11 cellular contexts compared by ENCODE assay signal in genomic region chr4:55819634-55820033, GRCh38. TPM values are rescaled to one million over a fixed set of nuclear protein-coding genes. Genes with fewer than 3 reads are reported as not detected.
DNase-seq lines count a peak whose midpoint lies in the region; ATAC-seq, FAIRE-seq and TF ChIP-seq lines count a peak whose summit lies in the region.
"Had no signal": no experiment of that assay in that cellular context is flagged by ENCODE, and none has a peak within 500 bp of the region (broad histone marks: within the 10 kb centered on the region; RNA-seq: fewer than 3 reads in every experiment).

A gene with protein sequence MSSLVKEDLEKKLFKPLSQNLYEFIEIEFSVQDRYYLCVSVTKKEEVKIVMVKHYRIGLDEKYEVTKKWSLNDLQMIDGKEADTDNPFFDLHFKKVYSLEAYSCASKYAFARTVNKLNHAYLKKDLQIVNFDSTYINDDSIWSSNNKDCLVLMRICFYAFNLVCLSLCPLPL (plus strand): TSS chr4:55819790. CDS start chr4:55820027, 237 bp downstream.

- no peaks in the 10 kb centered on the region for H3K9me1 ChIP-seq in endothelial cell of umbilical vein (replicated peaks; ENCODE audit: control insufficient read depth, extremely low read depth, insufficient read depth, low read length)

- TF ChIP-seq POLR2A in endothelial cell of umbilical vein (IDR thresholded peaks at IDR 0.05; ENCODE audit: low read depth, low read length), result no peak

- no peaks in the 10 kb centered on the region for H3K4me1 ChIP-seq in endothelial cell of umbilical vein (ENCODE audit: control insufficient read depth, extremely low read depth, insufficient read depth, low read length)
- H3K4me1 ChIP-seq in naive thymus-derived CD4-positive, alpha-beta T cell (ENCODE audit: control insufficient read depth in 2 of 2, insufficient read depth in 2 of 2, low read length in 2 of 2), result no peaks in the 10 kb centered on the region

- no peak for FAIRE-seq in endothelial cell of umbilical vein (lab: Jason Lieb, UNC)

- ATAC-seq in naive thymus-derived CD4-positive, alpha-beta T cell, result no peak
- no peak for ATAC-seq in HG02870 (IDR thresholded peaks at IDR 0.05; ENCODE audit: unreplicated experiment)

- H3K4me1 Mint-ChIP-seq in naive thymus-derived CD4-positive, alpha-beta T cell, result peaks cover 2 to 9% (median 8%) of the 10 kb centered on the region in 7 donors

- BruUV-seq in endothelial cell of umbilical vein (replicated peaks; lab: Mats Ljungman, UMichigan), result no TSS peak

- H3K27me3 Mint-ChIP-seq in naive thymus-derived CD4-positive, alpha-beta T cell, result peaks cover 12 to 29% (median 18%) of the 10 kb centered on the region in 5 donors

- peaks cover 0 to 8% (median 0%) of the 10 kb centered on the region in 11 donors for H3K9me3 Mint-ChIP-seq in naive thymus-derived CD4-positive, alpha-beta T cell
- H3K9me3 Mint-ChIP-seq: activated T-helper 2 cell treated with anti-CD3 and anti-CD28 coated beads, Interferon-gamma antibody, Interleukin-2, Interleukin-4, amounts not matched to agents 10 μg/mL and 5 μg/mL and 100 μg/mL, durations not matched to agents 14 hours and 24 hours and 36 hours had no signal

- H3K36me3 ChIP-seq in endothelial cell of umbilical vein (ENCODE audit: control insufficient read depth in 2 of 2, extremely low read depth in 1 of 2, insufficient read depth in 2 of 2, low read length in 2 of 2), result no peaks in the 10 kb centered on the region
- H3K36me3 ChIP-seq in naive thymus-derived CD4-positive, alpha-beta T cell (ENCODE audit: control insufficient read depth in 2 of 3, insufficient read depth in 3 of 3, low read length in 3 of 3), result no peaks in the 10 kb centered on the region

- POLR2A ChIA-PET in endothelial cell of umbilical vein (lab: Charles Lee), result no interaction called here
- POLR2A ChIA-PET in naive thymus-derived CD4-positive, alpha-beta T cell (lab: Charles Lee), result no interaction called here

- peak within 1 kb of the TSS in 9 of 10 donors; percentile 39 to 77 (median 62) for H3K4me3 Mint-ChIP-seq in naive thymus-derived CD4-positive, alpha-beta T cell

- dilution Hi-C loops in endothelial cell of umbilical vein (cut with MboI; ENCODE audit: extremely low pct_ligation_motif_present, low sequenced_read_pairs), result no loop called here

- intact Hi-C loops in endothelial cell of umbilical vein (cut with micrococcal nuclease), result no loop called here
- intact Hi-C loops in naive thymus-derived CD4-positive, alpha-beta T cell (cut with micrococcal nuclease), result no loop called here

- H3K36me3 Mint-ChIP-seq in naive thymus-derived CD4-positive, alpha-beta T cell, result peaks cover 0 to 3% (median 0%) of the 10 kb centered on the region in 5 donors

- H3K27me3 ChIP-seq in endothelial cell of umbilical vein (ENCODE audit: control insufficient read depth in 2 of 2, insufficient read depth in 2 of 2, low read length in 2 of 2), result peaks cover 26 to 41% of the 10 kb centered on the region in 2 experiments
- no peaks in the 10 kb centered on the region for H3K27me3 ChIP-seq in naive thymus-derived CD4-positive, alpha-beta T cell (ENCODE audit: control insufficient read depth in 2 of 2, insufficient read depth in 2 of 2, low read length in 2 of 2)

- no peaks in the 10 kb centered on the region for H3K9me3 ChIP-seq in endothelial cell of umbilical vein (replicated peaks; ENCODE audit: control insufficient read depth, insufficient read depth, low read length)
- H3K9me3 ChIP-seq in naive thymus-derived CD4-positive, alpha-beta T cell (ENCODE audit: control insufficient read depth in 2 of 3, low read length in 3 of 3), result no peaks in the 10 kb centered on the region

- no peaks in the 10 kb centered on the region for H4K20me1 ChIP-seq in endothelial cell of umbilical vein (replicated peaks; ENCODE audit: control insufficient read depth, extremely low read depth, insufficient read depth, low read length)

- DNase-seq in AG10803 (ENCODE audit: low read depth), result no peak
- DNase-seq in LHCN-M2 (ENCODE audit: low read depth), result peak; percentile 18
- peak; percentile 4 for DNase-seq in endothelial cell of umbilical vein (ENCODE audit: low read depth, low spot score)
- peak in 2 of 9 donors; percentile 1 to 3 for DNase-seq in naive thymus-derived CD4-positive, alpha-beta T cell
- DNase-seq in UCSD-AML1 (lab: John Stamatoyannopoulos, UW; ENCODE audit: unreplicated experiment), result no peak
- DNase-seq in NCI-H345 (lab: John Stamatoyannopoulos, UW), result no peak
- DNase-seq in DMS53 treated with DMSO at 0.1 percent for 48 hours (lab: John Stamatoyannopoulos, UW; ENCODE audit: unreplicated experiment), result no peak
- DNase-seq: GF-D8, midbrain had no signal

- no peak within 1 kb of the TSS for H3K27ac ChIP-seq in endothelial cell of umbilical vein (ENCODE audit: insufficient read depth, low read depth, low read length)
- no peak within 1 kb of the TSS for H3K27ac ChIP-seq in naive thymus-derived CD4-positive, alpha-beta T cell (ENCODE audit: low read depth, low read length)

- no peaks in the 10 kb centered on the region for H3K79me2 ChIP-seq in endothelial cell of umbilical vein (ENCODE audit: control insufficient read depth, insufficient read depth, low read length)

- no peak within 1 kb of the TSS for H3K4me2 ChIP-seq in endothelial cell of umbilical vein (ENCODE audit: insufficient read depth, low read length)

- peak within 1 kb of the TSS in 1 of 9 donors; percentile 8 for H3K27ac Mint-ChIP-seq in naive thymus-derived CD4-positive, alpha-beta T cell
- H3K27ac Mint-ChIP-seq: activated T-helper 2 cell treated with anti-CD3 and anti-CD28 coated beads, Interferon-gamma antibody, Interleukin-2, Interleukin-4, amounts not matched to agents 10 μg/mL and 5 μg/mL and 100 μg/mL, durations not matched to agents 14 hours and 24 hours and 36 hours had no signal

- TF ChIP-seq CTCF in AG10803 (conservative IDR thresholded peaks at IDR 0.05; ENCODE audit: low read length) (no peak), endothelial cell of umbilical vein (IDR thresholded peaks at IDR 0.05; ENCODE audit: extremely low read depth in 1 of 2, insufficient read depth in 1 of 2, low read depth in 1 of 2, low read length in 2 of 2) (no peak)

- H3K4me3 ChIP-seq in AG10803 (ENCODE audit: low read length) (peak within 1 kb of the TSS; percentile 16), endothelial cell of umbilical vein (replicated peaks in 1 of 3; ENCODE audit: insufficient read depth in 1 of 3, low read depth in 1 of 3, low read length in 3 of 3) (no peak within 1 kb of the TSS)
- H3K4me3 ChIP-seq in naive thymus-derived CD4-positive, alpha-beta T cell (ENCODE audit: low read length), result no peak within 1 kb of the TSS

- no peak within 1 kb of the TSS for H3K9ac ChIP-seq in endothelial cell of umbilical vein (replicated peaks; ENCODE audit: extremely low read depth, insufficient read depth, low read length)

- CTCF ChIA-PET in endothelial cell of umbilical vein (lab: Charles Lee), result no interaction called here
- CTCF ChIA-PET in naive thymus-derived CD4-positive, alpha-beta T cell (lab: Charles Lee), result no interaction called here

- no peak within 1 kb of the TSS for H2AFZ ChIP-seq in endothelial cell of umbilical vein (ENCODE audit: low read depth, low read length)

TF ChIP-seq in endothelial cell of umbilical vein, 7 proteins besides CTCF, POLR2A, EP300 and RAD21:
- no peak for TF ChIP-seq FOS (IDR thresholded peaks at IDR 0.05; ENCODE audit: borderline replicate concordance, insufficient read depth, low read length)
- no peak for TF ChIP-seq EZH2 (IDR thresholded peaks at IDR 0.05; ENCODE audit: borderline replicate concordance, low read depth, low read length, severe bottlenecking)
- TF ChIP-seq GATA2 (IDR thresholded peaks at IDR 0.05; ENCODE audit: insufficient read depth, insufficient read length, low read depth, low read length), result no peak
- no peak for TF ChIP-seq MAX (IDR thresholded peaks at IDR 0.05; ENCODE audit: insufficient read depth, insufficient read length)
- TF ChIP-seq JUN (IDR thresholded peaks at IDR 0.05; ENCODE audit: borderline replicate concordance, insufficient read depth, insufficient read length, low read depth), result no peak
- no peak for TF ChIP-seq MYC (IDR thresholded peaks at IDR 0.05; ENCODE audit: low read depth, low read length)
- no peak for TF ChIP-seq POLR2AphosphoS5 (IDR thresholded peaks at IDR 0.05; ENCODE audit: insufficient read depth, low read depth, low read length)

RNA-seq across cellular contexts. Expression of the gene that starts here (rescaled TPM):
- total RNA-seq in LHCN-M2 (2014; rRNA removed) (not detected in 2 replicates), endothelial cell of umbilical vein (not detected in 2 replicates)
- polyA plus RNA-seq in LHCN-M2 (2012), result not detected
- polyA plus RNA-seq in endothelial cell of umbilical vein, result not detected in 2 replicates
- polyA plus RNA-seq in endothelial cell of umbilical vein (2011; cell fraction: cytosol; rRNA removed), result not detected in 2 replicates
- polyA plus RNA-seq in endothelial cell of umbilical vein (2011; cell fraction: nucleus; rRNA removed), result not detected in 2 replicates
- not detected in 2 replicates for polyA plus RNA-seq in endothelial cell of umbilical vein (2012)
- not detected in 2 replicates for polyA minus RNA-seq in endothelial cell of umbilical vein
- polyA minus RNA-seq in endothelial cell of umbilical vein (2011; cell fraction: cytosol; rRNA and poly(A)+ RNA removed), result not detected
- not detected in 2 replicates for polyA minus RNA-seq in endothelial cell of umbilical vein (2011; cell fraction: nucleus; rRNA and poly(A)+ RNA removed)
- total RNA-seq in naive thymus-derived CD4-positive, alpha-beta T cell, result not detected
- not detected for polyA plus RNA-seq in naive thymus-derived CD4-positive, alpha-beta T cell
- total RNA-seq: activated T-helper 2 cell treated with anti-CD3 and anti-CD28 coated beads, Interferon-gamma antibody, Interleukin-2, Interleukin-4, amounts not matched to agents 10 μg/mL and 5 μg/mL and 100 μg/mL, durations not matched to agents 14 hours and 24 hours and 36 hours had no signal

Comparison
In these comparisons a context has a peak if more than half of its experiments do, and no peak if none do; other contexts are left out.
1. Peak in DNase-seq in LHCN-M2; RNA of the gene not detected or under 1 TPM.
2. Peak in DNase-seq in endothelial cell of umbilical vein; RNA of the gene not detected or under 1 TPM.